In the genomic region with DNA sequence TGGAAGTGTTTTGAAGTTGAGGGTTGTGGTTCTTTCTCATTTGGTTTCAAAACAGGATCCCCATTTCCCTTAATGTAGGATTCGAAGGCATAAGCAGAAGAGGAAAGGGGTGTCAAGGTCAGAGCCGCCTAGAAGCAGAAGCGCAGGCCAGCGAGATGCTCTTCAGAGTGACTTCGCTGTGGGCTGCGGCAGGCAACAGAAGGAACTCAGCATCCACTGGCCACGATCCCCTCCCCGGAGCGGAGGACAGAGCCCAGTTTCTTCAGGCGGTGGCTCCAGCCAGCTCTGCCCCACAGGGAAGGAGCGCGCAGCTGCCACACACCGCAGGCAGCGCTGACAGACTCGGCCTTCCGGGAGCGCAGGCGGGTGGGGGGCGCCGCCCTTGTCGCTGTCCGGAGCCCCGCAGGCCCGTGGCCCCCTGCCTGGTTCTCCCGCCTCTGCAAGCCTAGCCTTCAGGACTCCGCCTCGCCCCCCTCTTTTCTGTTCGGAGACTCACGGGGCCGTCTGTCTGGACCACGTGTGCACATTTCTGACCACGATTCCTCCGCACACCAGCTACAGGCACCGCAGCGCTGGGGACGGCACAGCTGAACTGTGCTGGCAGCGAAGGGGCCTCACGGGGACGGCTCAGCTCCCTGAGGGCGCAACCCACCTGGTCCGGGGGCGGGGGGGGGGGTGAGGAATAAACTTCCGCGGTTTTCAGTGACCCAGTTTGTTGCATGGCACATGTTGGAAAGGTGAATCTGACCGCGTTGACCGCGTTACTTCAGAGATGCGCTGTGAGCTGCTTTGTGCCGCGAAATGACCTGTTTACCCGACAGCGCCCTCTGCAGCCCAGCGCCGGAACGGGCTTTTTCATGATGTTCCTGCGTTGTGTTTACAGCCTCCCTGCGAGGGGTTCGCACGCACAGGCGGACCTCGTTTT, we compare ENCODE assay signal across 7 cellular contexts. TPM values are rescaled to one million over a fixed set of nuclear protein-coding genes. Genes with fewer than 3 reads are reported as not detected.
DNase-seq lines count a peak whose midpoint lies in the region; ATAC-seq and TF ChIP-seq lines count a peak whose summit lies in the region.

No MANE protein-coding gene starts in this region.

- 4 to 7% methylated on average over 40 to 62 of the region's 62 CpGs for WGBS in endodermal cell (ENCODE audit: insufficient coverage in 1 of 2, insufficient read length in 1 of 2), 2 experiments

- H3K4me3 ChIP-seq in endodermal cell (ENCODE audit: low read length) (peak overlapping the region; percentile 73), mucosa of rectum (ENCODE audit: low read length in 2 of 2) (peak overlapping the region; percentile 69 to 70)

- TF ChIP-seq POLR2A in GM18505 (IDR thresholded peaks at IDR 0.05; ENCODE audit: borderline replicate concordance, extremely low read depth, insufficient read depth, insufficient read length): no peak

- no peak overlapping the region for H3K27ac Mint-ChIP-seq in endodermal cell

- H3K9me3 Mint-ChIP-seq in endodermal cell: peaks cover 17% of the 10 kb centered on the region

- peak overlapping the region; percentile 59 for H3K4me3 Mint-ChIP-seq in endodermal cell

- DNase-seq in NCI-H2196 treated with DMSO at 0.1 percent for 48 hours (lab: John Stamatoyannopoulos, UW; ENCODE audit: unreplicated experiment) (peak; percentile 13), endodermal cell (peak; percentile 98)
- peak; percentile 52 to 68 for DNase-seq in activated CD8-positive, alpha-beta memory T cell treated with anti-CD3 and anti-CD28 coated beads for 4 hours (ENCODE audit: low read depth in 2 of 2)
- DNase-seq in stimulated activated CD8-positive, alpha-beta memory T cell treated with anti-CD3 and anti-CD28 coated beads, Interleukin-4, amount 100 ng/mL, for 24 hours (ENCODE audit: low read depth): peak; percentile 79

- no peaks in the 10 kb centered on the region for H3K36me3 Mint-ChIP-seq in endodermal cell (ENCODE audit: low read depth)

- ATAC-seq in GM18505 (IDR thresholded peaks at IDR 0.05; ENCODE audit: unreplicated experiment): peak; percentile 61
- peak; percentile 71 for ATAC-seq in HG02938 (IDR thresholded peaks at IDR 0.05; ENCODE audit: unreplicated experiment)

- peaks cover 31% of the 10 kb centered on the region for H3K27me3 ChIP-seq in endodermal cell (ENCODE audit: control insufficient read depth, insufficient read depth, low read length, poor library complexity, severe bottlenecking)
- H3K27me3 ChIP-seq in mucosa of rectum (ENCODE audit: control insufficient read depth in 2 of 2, insufficient read depth in 2 of 2, low read length in 2 of 2): peaks cover 0 to 5% of the 10 kb centered on the region in 2 donors

- peaks cover 6% of the 10 kb centered on the region for H3K4me1 Mint-ChIP-seq in endodermal cell

- peak; percentile 90 for TF ChIP-seq CTCF in endodermal cell (conservative IDR thresholded peaks at IDR 0.05)

- peaks cover 60% of the 10 kb centered on the region for H3K27me3 Mint-ChIP-seq in endodermal cell (ENCODE audit: insufficient read depth)

- H3K36me3 ChIP-seq in endodermal cell (ENCODE audit: control insufficient read depth, insufficient read depth, low read length): no peaks in the 10 kb centered on the region
- H3K36me3 ChIP-seq in mucosa of rectum (ENCODE audit: control insufficient read depth in 2 of 2, insufficient read depth in 2 of 2, low read length in 2 of 2): no peaks in the 10 kb centered on the region

- H3K9me3 ChIP-seq in endodermal cell (ENCODE audit: control insufficient read depth, low read length): peaks cover 18% of the 10 kb centered on the region
- H3K9me3 ChIP-seq in mucosa of rectum (ENCODE audit: control insufficient read depth in 2 of 2, low read length in 2 of 2): peaks cover 0 to 3% of the 10 kb centered on the region in 2 donors

- H3K4me1 ChIP-seq in endodermal cell (ENCODE audit: control insufficient read depth, insufficient read depth, low read length): no peaks in the 10 kb centered on the region
- H3K4me1 ChIP-seq in mucosa of rectum (ENCODE audit: control insufficient read depth in 2 of 2, insufficient read depth in 2 of 2, low read length in 2 of 2): peaks cover 5 to 7% of the 10 kb centered on the region in 2 donors

- H3K9ac ChIP-seq in endodermal cell (ENCODE audit: extremely low read depth, low read length, poor library complexity, severe bottlenecking) (no peak overlapping the region), mucosa of rectum (ENCODE audit: low read depth in 1 of 2, low read length in 2 of 2) (peak overlapping the region; percentile 24 to 76)

- H3K27ac ChIP-seq in endodermal cell (ENCODE audit: low read depth, low read length): peak overlapping the region; percentile 3
- H3K27ac ChIP-seq in mucosa of rectum (ENCODE audit: low read depth in 2 of 2, low read length in 2 of 2): peak overlapping the region; percentile 23 to 57

RNA-seq across cellular contexts. Expression of a gene that starts 26.1 kb away (rescaled TPM):
- not detected for total RNA-seq in endodermal cell
- not detected for polyA plus RNA-seq in endodermal cell (2013, experiment 1 of 2)
- not detected for polyA plus RNA-seq in endodermal cell (2013, experiment 2 of 2)

RNA-seq across cellular contexts. Expression of a gene that starts 59.9 kb away (rescaled TPM):
- total RNA-seq in endodermal cell: 1 to 10 TPM; 2.0 to 4.0 TPM
- polyA plus RNA-seq in endodermal cell (2013, experiment 1 of 2): 3.1 TPM
- polyA plus RNA-seq in endodermal cell (2013, experiment 2 of 2): 0.83 TPM

Comparison
In these comparisons a context has a peak if more than half of its experiments do, and no peak if none do; other contexts are left out.
1. Peak in every context shown above with its lines: DNase-seq, ATAC-seq, H3K4me3 ChIP-seq and H3K27ac ChIP-seq.
2. DNase-seq: peak in every context shown above with its lines; median percentile 98 in endodermal cell; 79 in stimulated activated CD8-positive, alpha-beta memory T cell treated with anti-CD3 and anti-CD28 coated beads, Interleukin-4, amount 100 ng/mL, for 24 hours; 60 in activated CD8-positive, alpha-beta memory T cell treated with anti-CD3 and anti-CD28 coated beads for 4 hours; 13 in NCI-H2196 treated with DMSO at 0.1 percent for 48 hours.